ENCODE assay signal across 16 cellular contexts in genomic region chrX:68945081-68945602, GRCh38.
"Had no signal": no experiment of that assay in that cellular context is flagged by ENCODE, and none has a peak within 500 bp of the region (broad histone marks: within the 10 kb centered on the region; RNA-seq: fewer than 3 reads in every experiment).

No MANE protein-coding gene starts in this region.

- H3K4me3 ChIP-seq: gastroesophageal sphincter, hepatocyte, skin epidermis, transverse colon had no signal

- H3K4me2 ChIP-seq: hepatocyte had no signal

- H3K9me3 ChIP-seq: gastroesophageal sphincter, transverse colon had no signal

- H2AFZ ChIP-seq: hepatocyte had no signal

- ATAC-seq: gastroesophageal sphincter; natural killer cell; stimulated activated naive CD8-positive, alpha-beta T cell treated with anti-CD3 and anti-CD28 coated beads, Interleukin-15, Interleukin-2, amounts not matched to agents 100 U/mL and 50 U/mL, for 24 hours had no signal

- H3K27ac ChIP-seq: gastroesophageal sphincter, hepatocyte, transverse colon had no signal

- H3K79me2 ChIP-seq: hepatocyte had no signal

- DNase-seq: activated CD4-positive, alpha-beta memory T cell treated with anti-CD3 and anti-CD28 coated beads, Interleukin-2, amount 10 ng/mL, durations not matched to agents 7 days and 5 days; activated CD4-positive, alpha-beta T cell treated with anti-CD3 and anti-CD28 coated beads for 4 hours; activated CD8-positive, alpha-beta memory T cell treated with anti-CD3 and anti-CD28 coated beads, Interleukin-2, amount 50 U/mL, for 48 hours; activated gamma-delta T cell treated with Interleukin-2 at 50 U/mL for 16 hours; activated naive CD8-positive, alpha-beta T cell treated with anti-CD3 and anti-CD28 coated beads, Interleukin-2, amount 10 ng/mL, durations not matched to agents 7 days and 5 days; cerebellar nuclear complex; natural killer cell; posterior cingulate gyrus; stimulated activated CD4-positive, alpha-beta T cell treated with anti-CD3 and anti-CD28 coated beads, Interleukin-4, amount 100 ng/mL, for 24 hours; stimulated activated CD8-positive, alpha-beta memory T cell treated with anti-CD3 and anti-CD28 coated beads, Interleukin-4, amount 100 ng/mL, for 48 hours; T-helper 2 cell had no signal

- H3K36me3 ChIP-seq: gastroesophageal sphincter, transverse colon had no signal

- H3K27me3 ChIP-seq: gastroesophageal sphincter, hepatocyte, transverse colon had no signal

- H3K4me1 ChIP-seq: gastroesophageal sphincter had no signal
